19 cellular contexts compared by ENCODE assay signal in genomic region chr9:132231019-132231701, GRCh38.
"Had no signal": no experiment of that assay in that cellular context is flagged by ENCODE, and none has a peak within 500 bp of the region (broad histone marks: within the 10 kb centered on the region; RNA-seq: fewer than 3 reads in every experiment).

No MANE protein-coding gene starts in this region.

- H3K27me3 Mint-ChIP-seq: activated CD8-positive, alpha-beta T cell treated with anti-CD3 and anti-CD28 coated beads for 36 hours; activated naive CD8-positive, alpha-beta T cell treated with anti-CD3 and anti-CD28 coated beads for 36 hours had no signal

- H3K9me3 Mint-ChIP-seq: activated CD8-positive, alpha-beta T cell treated with anti-CD3 and anti-CD28 coated beads for 36 hours; activated naive CD4-positive, alpha-beta T cell treated with anti-CD3 and anti-CD28 coated beads, Interleukin-2, amount 10 ng/mL, durations not matched to agents 7 days and 5 days; activated naive CD8-positive, alpha-beta T cell treated with anti-CD3 and anti-CD28 coated beads for 36 hours; activated T-cell treated with anti-CD3 and anti-CD28 coated beads, Interleukin-2, amount 50 U/mL, for 72 hours; activated T-helper 2 cell treated with anti-CD3 and anti-CD28 coated beads, Interferon-gamma antibody, Interleukin-2, Interleukin-4, amounts not matched to agents 10 μg/mL and 5 μg/mL and 100 μg/mL, durations not matched to agents 14 hours and 24 hours and 36 hours; T-cell had no signal

- H3K36me3 Mint-ChIP-seq: activated naive CD4-positive, alpha-beta T cell treated with anti-CD3 and anti-CD28 coated beads, Interleukin-2, amount 10 ng/mL, durations not matched to agents 7 days and 5 days; activated naive CD8-positive, alpha-beta T cell treated with anti-CD3 and anti-CD28 coated beads for 36 hours; T-cell had no signal

- H3K4me1 Mint-ChIP-seq: activated naive CD4-positive, alpha-beta T cell treated with anti-CD3 and anti-CD28 coated beads, Interleukin-2, amount 10 ng/mL, durations not matched to agents 7 days and 5 days; T-cell had no signal

- H3K27ac Mint-ChIP-seq: activated CD8-positive, alpha-beta T cell treated with anti-CD3 and anti-CD28 coated beads for 36 hours; activated naive CD4-positive, alpha-beta T cell treated with anti-CD3 and anti-CD28 coated beads, Interleukin-2, amount 10 ng/mL, durations not matched to agents 7 days and 5 days; activated naive CD8-positive, alpha-beta T cell treated with anti-CD3 and anti-CD28 coated beads for 36 hours; activated T-cell treated with anti-CD3 and anti-CD28 coated beads, Interleukin-2, amount 50 U/mL, for 72 hours; activated T-helper 2 cell treated with anti-CD3 and anti-CD28 coated beads, Interferon-gamma antibody, Interleukin-2, Interleukin-4, amounts not matched to agents 10 μg/mL and 5 μg/mL and 100 μg/mL, durations not matched to agents 14 hours and 24 hours and 36 hours; T-cell had no signal

- DNase-seq: activated CD4-positive, alpha-beta T cell treated with anti-CD3 and anti-CD28 coated beads for 4 hours; activated CD8-positive, alpha-beta memory T cell treated with anti-CD3 and anti-CD28 coated beads, Interleukin-2, amount 50 U/mL, for 4 hours; activated CD8-positive, alpha-beta T cell treated with anti-CD3 and anti-CD28 coated beads for 36 hours; activated gamma-delta T cell treated with Interleukin-2 at 50 U/mL for 16 hours; activated naive CD4-positive, alpha-beta T cell treated with anti-CD3 and anti-CD28 coated beads, Interleukin-2, amount 10 ng/mL, durations not matched to agents 7 days and 5 days; activated naive CD8-positive, alpha-beta T cell treated with anti-CD3 and anti-CD28 coated beads for 36 hours; activated T-cell treated with anti-CD3 and anti-CD28 coated beads, Interleukin-2, amount 50 U/mL, for 72 hours; adrenal gland; anterior cingulate cortex; caudate nucleus; NCI-H1092; NCI-H2029 treated with DMSO at 0.1 percent for 48 hours; NCI-H226; Right ventricle myocardium superior; T-cell; T-helper 2 cell; T1000 had no signal

- H3K4me3 Mint-ChIP-seq: activated CD8-positive, alpha-beta T cell treated with anti-CD3 and anti-CD28 coated beads for 36 hours; activated naive CD4-positive, alpha-beta T cell treated with anti-CD3 and anti-CD28 coated beads, Interleukin-2, amount 10 ng/mL, durations not matched to agents 7 days and 5 days; activated naive CD8-positive, alpha-beta T cell treated with anti-CD3 and anti-CD28 coated beads for 36 hours; activated T-cell treated with anti-CD3 and anti-CD28 coated beads, Interleukin-2, amount 50 U/mL, for 72 hours; T-cell had no signal

- ATAC-seq: activated CD4-positive, CD25-positive, alpha-beta regulatory T cell treated with anti-CD3 and anti-CD28 coated beads, Interleukin-2, amount 50 U/mL, for 24 hours; activated CD8-positive, alpha-beta T cell treated with anti-CD3 and anti-CD28 coated beads for 36 hours; activated T-cell treated with anti-CD3 and anti-CD28 coated beads, Interleukin-2, amount 50 U/mL, for 72 hours; T-cell had no signal
